In the genomic region with DNA sequence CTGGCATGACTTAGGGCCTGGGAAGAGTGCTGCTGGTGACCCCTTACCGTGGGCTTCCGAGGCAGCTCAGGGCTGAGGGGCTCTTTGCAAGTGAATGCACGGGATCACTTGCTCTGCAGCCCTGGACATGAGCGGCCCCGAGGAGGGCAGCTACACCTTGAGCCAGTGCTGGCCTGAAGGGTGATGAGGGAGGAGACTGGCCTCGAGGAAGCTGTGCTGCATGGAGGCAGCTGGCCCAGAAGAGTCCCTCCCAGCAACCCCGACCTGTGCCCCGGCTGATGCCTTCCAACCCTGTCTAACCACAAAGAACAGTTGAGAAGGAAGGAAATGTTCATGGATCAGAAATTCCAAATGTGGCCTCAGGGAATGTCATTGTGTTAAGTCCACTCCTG, we compare ENCODE assay signal across 20 cellular contexts. TPM values are rescaled to one million over a fixed set of nuclear protein-coding genes. Genes with fewer than 3 reads are reported as not detected.
DNase-seq lines count a peak whose midpoint lies in the region; ATAC-seq, FAIRE-seq and TF ChIP-seq lines count a peak whose summit lies in the region.
"Had no signal": no experiment of that assay in that cellular context is flagged by ENCODE, and none has a peak within 500 bp of the region (broad histone marks: within the 10 kb centered on the region; RNA-seq: fewer than 3 reads in every experiment).

No MANE protein-coding gene starts in this region.

- dilution Hi-C loops in keratinocyte (cut with MboI; ENCODE audit: extremely low pct_ligation_motif_present, low sequenced_read_pairs), result no loop called here

- peaks cover 3% of the 10 kb centered on the region for H3K4me1 Mint-ChIP-seq in neural progenitor cell
- H3K4me1 Mint-ChIP-seq: activated naive CD8-positive, alpha-beta T cell treated with anti-CD3 and anti-CD28 coated beads, Interleukin-2, amount 10 ng/mL, durations not matched to agents 7 days and 5 days had no signal

- H3K9me3 Mint-ChIP-seq in neural progenitor cell, result no peaks in the 10 kb centered on the region
- H3K9me3 Mint-ChIP-seq: activated naive CD8-positive, alpha-beta T cell treated with anti-CD3 and anti-CD28 coated beads, Interleukin-2, amount 10 ng/mL, durations not matched to agents 7 days and 5 days; natural killer cell; type B pancreatic cell had no signal

- H3K4me3 ChIP-seq in keratinocyte (ENCODE audit: control insufficient read depth in 2 of 3, extremely low read depth in 1 of 3, insufficient read depth in 2 of 3, low read depth in 1 of 3, low read length in 3 of 3) (peak overlapping the region in 2 of 3 experiments; percentile 26 to 40), upper lobe of right lung (no peak overlapping the region), neural progenitor cell (no peak overlapping the region)
- H3K4me3 ChIP-seq: right atrium auricular region had no signal

- ATAC-seq in upper lobe of right lung, result no peak
- ATAC-seq: activated CD4-positive, CD25-positive, alpha-beta regulatory T cell treated with anti-CD3 and anti-CD28 coated beads, Interleukin-2, amount 50 U/mL, for 24 hours; natural killer cell had no signal

- H3K4me2 ChIP-seq in keratinocyte (ENCODE audit: control insufficient read depth, extremely low read depth, insufficient read depth, low read depth, low read length) (peak overlapping the region; percentile 85), neural progenitor cell (no peak overlapping the region)

- no peaks in the 10 kb centered on the region for H4K20me1 ChIP-seq in keratinocyte (ENCODE audit: control insufficient read depth, extremely low read depth, insufficient read depth, low read length)
- H4K20me1 ChIP-seq in neural progenitor cell (ENCODE audit: low read depth), result no peaks in the 10 kb centered on the region

- no peak overlapping the region for H3K4me3 Mint-ChIP-seq in neural progenitor cell
- H3K4me3 Mint-ChIP-seq: activated naive CD8-positive, alpha-beta T cell treated with anti-CD3 and anti-CD28 coated beads, Interleukin-2, amount 10 ng/mL, durations not matched to agents 7 days and 5 days; natural killer cell; type B pancreatic cell had no signal

- TF ChIP-seq CTCF in keratinocyte (optimal IDR thresholded peaks at IDR 0.05 in 1 of 3, IDR thresholded peaks at IDR 0.05 in 1 of 3, conservative IDR thresholded peaks at IDR 0.05 in 1 of 3; ENCODE audit: extremely low read depth in 1 of 3, insufficient read depth in 2 of 3, low read length in 3 of 3) (no peak), upper lobe of right lung (IDR thresholded peaks at IDR 0.05) (no peak), neural progenitor cell (IDR thresholded peaks at IDR 0.05) (no peak)

- H2AFZ ChIP-seq in keratinocyte (ENCODE audit: control insufficient read depth, low read length) (no peak overlapping the region), neural progenitor cell (replicated peaks) (no peak overlapping the region)

- H3K9ac ChIP-seq in keratinocyte (ENCODE audit: control insufficient read depth, extremely low read depth, insufficient read depth, low read length) (peak overlapping the region; percentile 54), neural progenitor cell (no peak overlapping the region)

- DNase-seq in activated gamma-delta T cell treated with Interleukin-2 at 50 U/mL for 16 hours (peak; percentile 1), activated gamma-delta T cell (lab: John Stamatoyannopoulos, UW) (no peak), RPMI7951 (ENCODE audit: low read depth) (peak; percentile 92), keratinocyte (ENCODE audit: low read depth, low spot score) (peak; percentile 55), upper lobe of right lung (peak; percentile 26), HUDEP-2 (lab: John Stamatoyannopoulos, UW; ENCODE audit: unreplicated experiment in 76 of 76) (no peak), SKM-1 (lab: John Stamatoyannopoulos, UW; ENCODE audit: unreplicated experiment) (no peak), neural progenitor cell (ENCODE audit: low spot score) (no peak)
- DNase-seq: GOT3; Karpas-422; natural killer cell; NCI-H1694; NCI-H510A; OCI-M1; stimulated activated CD4-positive, alpha-beta T cell treated with anti-CD3 and anti-CD28 coated beads, Interleukin-4, amount 100 ng/mL, for 1 hour had no signal

- no peaks in the 10 kb centered on the region for H3K9me1 ChIP-seq in keratinocyte (ENCODE audit: control insufficient read depth, extremely low read depth, insufficient read depth, low read length)

- peaks cover 3% of the 10 kb centered on the region for H3K36me3 Mint-ChIP-seq in neural progenitor cell
- H3K36me3 Mint-ChIP-seq: activated naive CD8-positive, alpha-beta T cell treated with anti-CD3 and anti-CD28 coated beads, Interleukin-2, amount 10 ng/mL, durations not matched to agents 7 days and 5 days; natural killer cell; type B pancreatic cell had no signal

- peaks cover 0 to under 1% of the 10 kb centered on the region in 2 experiments for H3K36me3 ChIP-seq in keratinocyte (ENCODE audit: control insufficient read depth in 2 of 2, extremely low read depth in 1 of 2, insufficient read depth in 2 of 2, low read length in 2 of 2)
- H3K36me3 ChIP-seq in upper lobe of right lung, result no peaks in the 10 kb centered on the region
- no peaks in the 10 kb centered on the region for H3K36me3 ChIP-seq in neural progenitor cell
- H3K36me3 ChIP-seq: right atrium auricular region had no signal

- peaks cover 40% of the 10 kb centered on the region for H3K4me1 ChIP-seq in keratinocyte (ENCODE audit: control insufficient read depth, extremely low read depth, insufficient read depth, low read length)
- no peaks in the 10 kb centered on the region for H3K4me1 ChIP-seq in upper lobe of right lung
- no peaks in the 10 kb centered on the region for H3K4me1 ChIP-seq in neural progenitor cell
- H3K4me1 ChIP-seq: Caco-2, right atrium auricular region had no signal

- peaks cover 5% of the 10 kb centered on the region for H3K27me3 Mint-ChIP-seq in neural progenitor cell (ENCODE audit: insufficient read depth, low read depth)
- H3K27me3 Mint-ChIP-seq: activated naive CD8-positive, alpha-beta T cell treated with anti-CD3 and anti-CD28 coated beads, Interleukin-2, amount 10 ng/mL, durations not matched to agents 7 days and 5 days; type B pancreatic cell had no signal

- H3K9me3 ChIP-seq in keratinocyte (ENCODE audit: control insufficient read depth, low read depth, low read length) (no peaks in the 10 kb centered on the region), upper lobe of right lung (no peaks in the 10 kb centered on the region), neural progenitor cell (ENCODE audit: low read depth) (no peaks in the 10 kb centered on the region)
- H3K9me3 ChIP-seq: Caco-2, right atrium auricular region had no signal

- peak; percentile 87 for FAIRE-seq in keratinocyte (lab: Jason Lieb, UNC)

- H3K79me2 ChIP-seq in keratinocyte (ENCODE audit: control insufficient read depth, insufficient read depth, low read length) (no peaks in the 10 kb centered on the region), neural progenitor cell (ENCODE audit: low read depth) (no peaks in the 10 kb centered on the region)

- H3K27me3 ChIP-seq in keratinocyte (ENCODE audit: control insufficient read depth, extremely low read depth, insufficient read depth, low read length), result no peaks in the 10 kb centered on the region
- H3K27me3 ChIP-seq in upper lobe of right lung, result no peaks in the 10 kb centered on the region
- H3K27me3 ChIP-seq in neural progenitor cell, result no peaks in the 10 kb centered on the region
- H3K27me3 ChIP-seq: right atrium auricular region had no signal

- intact Hi-C loops in upper lobe of right lung (cut with DNase I), result no loop called here

- no peaks in the 10 kb centered on the region for H3F3A ChIP-seq in neural progenitor cell (ENCODE audit: low read depth)

- H3K27ac Mint-ChIP-seq in neural progenitor cell, result no peak overlapping the region
- H3K27ac Mint-ChIP-seq: activated naive CD8-positive, alpha-beta T cell treated with anti-CD3 and anti-CD28 coated beads, Interleukin-2, amount 10 ng/mL, durations not matched to agents 7 days and 5 days; natural killer cell had no signal

- H3K27ac ChIP-seq in keratinocyte (ENCODE audit: control insufficient read depth, insufficient read depth, low read length) (peak overlapping the region; percentile 78), upper lobe of right lung (no peak overlapping the region), neural progenitor cell (no peak overlapping the region)
- H3K27ac ChIP-seq: right atrium auricular region had no signal

RNA-seq across cellular contexts. Expression of a gene that starts 45.2 kb away (rescaled TPM):
- not detected in 2 replicates for total RNA-seq in RPMI7951 (2014; rRNA removed; shearing (Covaris generic))
- polyA plus RNA-seq in keratinocyte, result 0.10 TPM in 1 of 3 replicates, not detected in the others
- polyA plus RNA-seq in keratinocyte (2011; ENCODE audit: low read depth), result 0.17 TPM
- polyA plus RNA-seq in keratinocyte (2011; cell fraction: cytosol; rRNA removed), result not detected in 2 replicates
- 0.19 TPM in 1 of 2 replicates, not detected in the other for polyA plus RNA-seq in keratinocyte (2011; cell fraction: nucleus; rRNA removed)
- polyA plus RNA-seq in keratinocyte (2012; ENCODE audit: low replicate concordance), result 0.18 and 0.30 TPM in 2 replicates
- not detected in 3 replicates for polyA minus RNA-seq in keratinocyte
- not detected for polyA minus RNA-seq in keratinocyte (2011; cell fraction: cytosol; rRNA and poly(A)+ RNA removed)
- not detected in 2 replicates for polyA minus RNA-seq in keratinocyte (2011; cell fraction: nucleus; rRNA and poly(A)+ RNA removed)
- total RNA-seq in upper lobe of right lung (15.4 TPM), neural progenitor cell (ENCODE audit: low replicate concordance) (0.06 TPM in 1 of 2 replicates, not detected in the other)

RNA-seq across cellular contexts. Expression of a gene that starts 48.9 kb away (rescaled TPM):
- total RNA-seq in RPMI7951 (2014; rRNA removed; shearing (Covaris generic)), result 11.9 and 12.4 TPM in 2 replicates
- 2.0 to 4.1 TPM (median 2.4 TPM) in 3 replicates for polyA plus RNA-seq in keratinocyte
- 5.8 TPM for polyA plus RNA-seq in keratinocyte (2011; ENCODE audit: low read depth)
- 1.2 and 2.9 TPM in 2 replicates for polyA plus RNA-seq in keratinocyte (2011; cell fraction: cytosol; rRNA removed)
- polyA plus RNA-seq in keratinocyte (2011; cell fraction: nucleus; rRNA removed), result 1.8 and 2.1 TPM in 2 replicates
- polyA plus RNA-seq in keratinocyte (2012; ENCODE audit: low replicate concordance), result 7.2 and 8.4 TPM in 2 replicates
- 0.49 to 2.0 TPM (median 1.2 TPM) in 3 replicates for polyA minus RNA-seq in keratinocyte
- 11.3 TPM for polyA minus RNA-seq in keratinocyte (2011; cell fraction: cytosol; rRNA and poly(A)+ RNA removed)
- 2.2 and 3.4 TPM in 2 replicates for polyA minus RNA-seq in keratinocyte (2011; cell fraction: nucleus; rRNA and poly(A)+ RNA removed)
- 7.8 TPM for total RNA-seq in upper lobe of right lung
- 3.0 and 11.6 TPM in 2 replicates for total RNA-seq in neural progenitor cell (ENCODE audit: low replicate concordance)

RNA-seq across cellular contexts. Expression of a gene that starts 48.9 kb away (rescaled TPM):
- total RNA-seq in RPMI7951 (2014; rRNA removed; shearing (Covaris generic)), result 5.0 and 8.5 TPM in 2 replicates
- polyA plus RNA-seq in keratinocyte, result 12.9 to 23.4 TPM (median 18.2 TPM) in 3 replicates
- 6.1 TPM for polyA plus RNA-seq in keratinocyte (2011; ENCODE audit: low read depth)
- polyA plus RNA-seq in keratinocyte (2011; cell fraction: cytosol; rRNA removed), result 9.3 and 14.5 TPM in 2 replicates
- polyA plus RNA-seq in keratinocyte (2011; cell fraction: nucleus; rRNA removed), result 32.8 and 44.8 TPM in 2 replicates
- polyA plus RNA-seq in keratinocyte (2012; ENCODE audit: low replicate concordance), result 16.5 and 19.8 TPM in 2 replicates
- polyA minus RNA-seq in keratinocyte, result 26.9 to 120 TPM (median 32.7 TPM) in 3 replicates
- polyA minus RNA-seq in keratinocyte (2011; cell fraction: cytosol; rRNA and poly(A)+ RNA removed), result 13.6 TPM
- 19.3 and 28.2 TPM in 2 replicates for polyA minus RNA-seq in keratinocyte (2011; cell fraction: nucleus; rRNA and poly(A)+ RNA removed)
- total RNA-seq in upper lobe of right lung, result 20.5 TPM
- 7.3 and 16.3 TPM in 2 replicates for total RNA-seq in neural progenitor cell (ENCODE audit: low replicate concordance)

Comparison
In these comparisons a context has a peak if more than half of its experiments do, and no peak if none do; other contexts are left out.
1. DNase-seq: peak in activated gamma-delta T cell treated with Interleukin-2 at 50 U/mL for 16 hours (single experiment), RPMI7951 (single experiment), keratinocyte (single experiment) and upper lobe of right lung (single experiment); none in activated gamma-delta T cell (single experiment), HUDEP-2 (0 of 76), SKM-1 (single experiment) and neural progenitor cell (single experiment).
2. H3K4me3 ChIP-seq: peak in keratinocyte (2 of 3); none in upper lobe of right lung (single experiment) and neural progenitor cell (single experiment).
3. RNA of a gene that starts 45.2 kb away (total RNA-seq): 15.4 TPM in upper lobe of right lung (single experiment); not detected in RPMI7951 and 0.06 TPM in neural progenitor cell; every median in the first group is over 10 times any median in the second.